In the genomic region with DNA sequence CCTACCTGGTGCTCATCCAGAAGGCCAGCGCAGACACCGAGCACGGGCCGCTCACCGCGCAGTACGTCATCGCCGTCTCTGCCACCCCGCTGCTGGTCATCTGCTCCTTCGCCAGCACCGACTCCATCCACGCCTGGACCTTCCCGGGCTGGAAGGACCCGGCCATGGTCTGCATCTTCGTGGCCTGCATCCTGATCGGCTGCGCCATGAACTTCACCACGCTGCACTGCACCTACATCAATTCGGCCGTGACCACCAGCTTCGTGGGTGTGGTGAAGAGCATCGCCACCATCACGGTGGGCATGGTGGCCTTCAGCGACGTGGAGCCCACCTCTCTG, we compare ENCODE assay signal across 21 cellular contexts. TPM values are rescaled to one million over a fixed set of nuclear protein-coding genes. Genes with fewer than 3 reads are reported as not detected.
A peak's percentile ranks its signal among the peaks of the same experiment; 100 is the strongest.
DNase-seq lines count a peak whose midpoint lies in the region; ATAC-seq, FAIRE-seq and TF ChIP-seq lines count a peak whose summit lies in the region.
"Had no signal": no experiment of that assay in that cellular context is flagged by ENCODE, and none has a peak within 500 bp of the region (broad histone marks: within the 10 kb centered on the region; RNA-seq: fewer than 3 reads in every experiment).

No MANE protein-coding gene starts in this region.

- no peak overlapping the region for H3K27ac Mint-ChIP-seq in CD4-positive, alpha-beta T cell
- no peak overlapping the region for H3K27ac Mint-ChIP-seq in brain
- no peak overlapping the region for H3K27ac Mint-ChIP-seq in nephron

- CTCF ChIA-PET in CD4-positive, alpha-beta T cell (lab: Charles Lee), result interaction anchor here (1.2 kb wide), 1 partner anchor 132 kb away, joined by 3 read pairs; a partner anchor contains a TSS

- H3K36me3 Mint-ChIP-seq in CD4-positive, alpha-beta T cell (ENCODE audit: low read depth), result no peaks in the 10 kb centered on the region
- no peaks in the 10 kb centered on the region for H3K36me3 Mint-ChIP-seq in brain
- H3K36me3 Mint-ChIP-seq in nephron (ENCODE audit: low read depth), result no peaks in the 10 kb centered on the region

- no peak overlapping the region for H3K27ac ChIP-seq in CD4-positive, alpha-beta T cell (ENCODE audit: low read depth, low read length)
- H3K27ac ChIP-seq: pancreas, upper lobe of left lung had no signal

- peaks cover 19% of the 10 kb centered on the region for H3K4me1 Mint-ChIP-seq in CD4-positive, alpha-beta T cell (ENCODE audit: low read depth)
- peaks cover 11% of the 10 kb centered on the region for H3K4me1 Mint-ChIP-seq in brain
- peaks cover 14% of the 10 kb centered on the region for H3K4me1 Mint-ChIP-seq in nephron

- DNase-seq in CD4-positive, alpha-beta T cell, result no peak
- no peak for DNase-seq in GM12891 (ENCODE audit: insufficient read length, low spot score)
- no peak for DNase-seq in cardiac septum (ENCODE audit: low spot score)
- DNase-seq in HCEC 1CT, result no peak
- no peak for DNase-seq in stimulated activated CD4-positive, alpha-beta T cell treated with anti-CD3 and anti-CD28 coated beads, Interleukin-2, amount 100 ng/mL, for 24 hours
- DNase-seq: effector CD4-positive, alpha-beta T cell; midbrain; NCI-H187 treated with DMSO at 0.1 percent for 48 hours; SIG-M5 had no signal

- TF ChIP-seq CTCF in CD4-positive, alpha-beta T cell (IDR thresholded peaks at IDR 0.05), result no peak
- TF ChIP-seq CTCF in brain (conservative IDR thresholded peaks at IDR 0.05) (no peak), nephron (IDR thresholded peaks at IDR 0.05; ENCODE audit: unreplicated experiment in 3 of 3) (no peak)

- peak; percentile 23 for FAIRE-seq in GM12891 (lab: Jason Lieb, UNC)
- FAIRE-seq: bronchial epithelial cell, GM18507, pancreas had no signal

- POLR2A ChIA-PET in CD4-positive, alpha-beta T cell (lab: Charles Lee), result no interaction called here

- H3K9me3 ChIP-seq in CD4-positive, alpha-beta T cell (ENCODE audit: control insufficient read depth, low read length), result no peaks in the 10 kb centered on the region
- H3K9me3 ChIP-seq: pancreas, upper lobe of left lung had no signal

- H3K4me3 Mint-ChIP-seq in CD4-positive, alpha-beta T cell, result peak overlapping the region; percentile 71
- H3K4me3 Mint-ChIP-seq in brain, result peak overlapping the region; percentile 16 to 73 (median 53)
- H3K4me3 Mint-ChIP-seq in nephron, result peak overlapping the region; percentile 64 to 71 (median 70)

- no peak for TF ChIP-seq POLR2A in GM12891 (IDR thresholded peaks at IDR 0.05; ENCODE audit: low read depth, low read length)

- ATAC-seq in CD4-positive, alpha-beta T cell (ENCODE audit: poor library complexity), result no peak
- ATAC-seq in GM21825 (IDR thresholded peaks at IDR 0.05; ENCODE audit: unreplicated experiment), result no peak
- ATAC-seq: pancreas had no signal

- no peaks in the 10 kb centered on the region for H3K9me3 Mint-ChIP-seq in CD4-positive, alpha-beta T cell
- H3K9me3 Mint-ChIP-seq in brain (peaks cover 0 to 5% (median 3%) of the 10 kb centered on the region in 5 experiments), nephron (no peaks in the 10 kb centered on the region)

- peaks cover 64% of the 10 kb centered on the region for H3K27me3 Mint-ChIP-seq in CD4-positive, alpha-beta T cell
- H3K27me3 Mint-ChIP-seq in brain (peaks cover 67% of the 10 kb centered on the region), nephron (ENCODE audit: low read depth) (peaks cover 68% of the 10 kb centered on the region)

- intact Hi-C loops in CD4-positive, alpha-beta T cell (cut with DNase I, micrococcal nuclease), result no loop called here
- intact Hi-C loops in cardiac septum (cut with DNase I), result no loop called here

- H3K27me3 ChIP-seq in CD4-positive, alpha-beta T cell (ENCODE audit: control insufficient read depth, insufficient read depth, low read length), result peaks cover 55% of the 10 kb centered on the region

TF ChIP-seq in GM12891, 5 proteins besides CTCF, POLR2A, EP300 and RAD21:
- TF ChIP-seq SPI1 (IDR thresholded peaks at IDR 0.05; ENCODE audit: low read depth, low read length) (no peak), POU2F2 (IDR thresholded peaks at IDR 0.05; ENCODE audit: low read depth, low read length) (no peak), PAX5 (IDR thresholded peaks at IDR 0.05; ENCODE audit: insufficient read depth, low read length, severe bottlenecking) (no peak), TAF1 (IDR thresholded peaks at IDR 0.05; ENCODE audit: low read depth, low read length) (no peak), POLR2AphosphoS5 (IDR thresholded peaks at IDR 0.05; ENCODE audit: low read depth, low read length) (no peak)

RNA-seq across cellular contexts. Expression of a gene that starts 1.8 kb away (rescaled TPM):
- total RNA-seq in CD4-positive, alpha-beta T cell, result not detected
- polyA plus RNA-seq in GM12891 (2012; ENCODE audit: low read depth, missing spikeins), result not detected
- polyA plus RNA-seq in brain (ENCODE audit: insufficient read depth, low read depth, low replicate concordance), result 6.1 TPM
- not detected for total RNA-seq in cardiac septum
- total RNA-seq: bronchial epithelial cell, kidney epithelial cell, MCF 10A, NCI-H460, skeletal muscle tissue had no signal
- polyA plus RNA-seq: BJ had no signal
